ENCODE assay signal across 1 cellular context in the genomic region with DNA sequence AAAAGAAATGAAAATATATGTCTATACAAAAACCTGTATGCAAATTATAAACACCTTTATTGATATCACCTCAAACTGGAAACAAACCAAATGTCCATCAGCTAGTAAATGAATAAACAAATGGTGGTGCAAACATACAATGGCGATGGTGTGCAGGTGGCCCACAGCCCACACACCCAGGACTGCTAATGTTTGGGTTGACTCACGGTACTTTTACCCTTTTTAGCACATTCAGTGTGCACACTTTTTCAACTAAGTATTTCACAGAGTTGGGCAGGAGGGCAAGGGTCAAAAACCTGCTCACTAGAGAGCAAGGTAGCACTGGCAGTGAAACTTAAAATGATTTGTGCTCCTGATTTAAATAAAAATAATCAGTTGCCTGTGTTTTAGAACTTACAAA.
TF ChIP-seq lines count a peak whose summit lies in the region.

No MANE protein-coding gene starts in this region.

TF ChIP-seq in GM12878, 131 proteins besides CTCF, POLR2A, EP300 and RAD21 (continued from another document):
- TF ChIP-seq NR2F1 (conservative IDR thresholded peaks at IDR 0.05) (peak; percentile 92), CEBPB (IDR thresholded peaks at IDR 0.05; ENCODE audit: borderline replicate concordance in 1 of 2, low read depth in 2 of 2, low read length in 2 of 2) (no peak), HDGF (IDR thresholded peaks at IDR 0.05) (no peak), POU2F2 (IDR thresholded peaks at IDR 0.05; ENCODE audit: borderline replicate concordance, low read depth, low read length) (no peak), SIN3A (IDR thresholded peaks at IDR 0.05; ENCODE audit: low read depth, low read length) (no peak), MXI1 (IDR thresholded peaks at IDR 0.05; ENCODE audit: low read depth, low read length) (no peak), NR2C2 (IDR thresholded peaks at IDR 0.05; ENCODE audit: borderline replicate concordance, control insufficient read depth, insufficient read length, low read depth) (no peak), CREM (IDR thresholded peaks at IDR 0.05; ENCODE audit: low read depth) (no peak), KAT2A (conservative IDR thresholded peaks at IDR 0.05; ENCODE audit: control insufficient read depth, low read depth, low read length) (no peak), NR2C1 (IDR thresholded peaks at IDR 0.05) (peak; percentile 68), CBX5 (IDR thresholded peaks at IDR 0.05; ENCODE audit: low read depth) (no peak), POLR2AphosphoS2 (IDR thresholded peaks at IDR 0.05; ENCODE audit: low read depth, low read length) (no peak), DPF2 (IDR thresholded peaks at IDR 0.05) (peak; percentile 54; the same call in 1 of the 2 replicates), MEF2A (IDR thresholded peaks at IDR 0.05; ENCODE audit: insufficient read depth, low read depth, low read length) (no peak), RB1 (IDR thresholded peaks at IDR 0.05; ENCODE audit: borderline replicate concordance) (no peak), YBX1 (IDR thresholded peaks at IDR 0.05) (no peak), SPI1 (IDR thresholded peaks at IDR 0.05; ENCODE audit: borderline replicate concordance, insufficient read depth, low read depth, low read length) (no peak), NBN (IDR thresholded peaks at IDR 0.05) (0 out of 2 replicates have a peak, but pooled peaks have one; percentile 26), BACH1 (IDR thresholded peaks at IDR 0.05; ENCODE audit: borderline replicate concordance) (no peak), YY1 (IDR thresholded peaks at IDR 0.05; ENCODE audit: low read depth, low read length) (0 out of 2 replicates have a peak, but pooled peaks have one; percentile 18), RFX5 (IDR thresholded peaks at IDR 0.05; ENCODE audit: low read depth, low read length) (no peak), IRF4 (IDR thresholded peaks at IDR 0.05; ENCODE audit: low read depth, low read length) (no peak), BHLHE40 (IDR thresholded peaks at IDR 0.05; ENCODE audit: borderline replicate concordance in 1 of 2, low read depth in 2 of 2, low read length in 1 of 2) (peak in 1 of 2 experiments; percentile 68; a peak in 3 of 4 replicates), CHD4 (IDR thresholded peaks at IDR 0.05) (no peak), STAT3 (IDR thresholded peaks at IDR 0.05; ENCODE audit: low read depth, low read length) (no peak), NFXL1 (IDR thresholded peaks at IDR 0.05; ENCODE audit: borderline replicate concordance) (no peak)
- TF ChIP-seq, protein P1, sequence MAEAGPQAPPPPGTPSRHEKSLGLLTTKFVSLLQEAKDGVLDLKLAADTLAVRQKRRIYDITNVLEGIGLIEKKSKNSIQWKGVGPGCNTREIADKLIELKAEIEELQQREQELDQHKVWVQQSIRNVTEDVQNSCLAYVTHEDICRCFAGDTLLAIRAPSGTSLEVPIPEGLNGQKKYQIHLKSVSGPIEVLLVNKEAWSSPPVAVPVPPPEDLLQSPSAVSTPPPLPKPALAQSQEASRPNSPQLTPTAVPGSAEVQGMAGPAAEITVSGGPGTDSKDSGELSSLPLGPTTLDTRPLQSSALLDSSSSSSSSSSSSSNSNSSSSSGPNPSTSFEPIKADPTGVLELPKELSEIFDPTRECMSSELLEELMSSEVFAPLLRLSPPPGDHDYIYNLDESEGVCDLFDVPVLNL (IDR thresholded peaks at IDR 0.05; ENCODE audit: low read depth, low read length): no peak
- TF ChIP-seq, protein P2, sequence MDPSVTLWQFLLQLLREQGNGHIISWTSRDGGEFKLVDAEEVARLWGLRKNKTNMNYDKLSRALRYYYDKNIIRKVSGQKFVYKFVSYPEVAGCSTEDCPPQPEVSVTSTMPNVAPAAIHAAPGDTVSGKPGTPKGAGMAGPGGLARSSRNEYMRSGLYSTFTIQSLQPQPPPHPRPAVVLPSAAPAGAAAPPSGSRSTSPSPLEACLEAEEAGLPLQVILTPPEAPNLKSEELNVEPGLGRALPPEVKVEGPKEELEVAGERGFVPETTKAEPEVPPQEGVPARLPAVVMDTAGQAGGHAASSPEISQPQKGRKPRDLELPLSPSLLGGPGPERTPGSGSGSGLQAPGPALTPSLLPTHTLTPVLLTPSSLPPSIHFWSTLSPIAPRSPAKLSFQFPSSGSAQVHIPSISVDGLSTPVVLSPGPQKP (IDR thresholded peaks at IDR 0.05; ENCODE audit: low read depth, low read length): no peak
- TF ChIP-seq, protein P3, sequence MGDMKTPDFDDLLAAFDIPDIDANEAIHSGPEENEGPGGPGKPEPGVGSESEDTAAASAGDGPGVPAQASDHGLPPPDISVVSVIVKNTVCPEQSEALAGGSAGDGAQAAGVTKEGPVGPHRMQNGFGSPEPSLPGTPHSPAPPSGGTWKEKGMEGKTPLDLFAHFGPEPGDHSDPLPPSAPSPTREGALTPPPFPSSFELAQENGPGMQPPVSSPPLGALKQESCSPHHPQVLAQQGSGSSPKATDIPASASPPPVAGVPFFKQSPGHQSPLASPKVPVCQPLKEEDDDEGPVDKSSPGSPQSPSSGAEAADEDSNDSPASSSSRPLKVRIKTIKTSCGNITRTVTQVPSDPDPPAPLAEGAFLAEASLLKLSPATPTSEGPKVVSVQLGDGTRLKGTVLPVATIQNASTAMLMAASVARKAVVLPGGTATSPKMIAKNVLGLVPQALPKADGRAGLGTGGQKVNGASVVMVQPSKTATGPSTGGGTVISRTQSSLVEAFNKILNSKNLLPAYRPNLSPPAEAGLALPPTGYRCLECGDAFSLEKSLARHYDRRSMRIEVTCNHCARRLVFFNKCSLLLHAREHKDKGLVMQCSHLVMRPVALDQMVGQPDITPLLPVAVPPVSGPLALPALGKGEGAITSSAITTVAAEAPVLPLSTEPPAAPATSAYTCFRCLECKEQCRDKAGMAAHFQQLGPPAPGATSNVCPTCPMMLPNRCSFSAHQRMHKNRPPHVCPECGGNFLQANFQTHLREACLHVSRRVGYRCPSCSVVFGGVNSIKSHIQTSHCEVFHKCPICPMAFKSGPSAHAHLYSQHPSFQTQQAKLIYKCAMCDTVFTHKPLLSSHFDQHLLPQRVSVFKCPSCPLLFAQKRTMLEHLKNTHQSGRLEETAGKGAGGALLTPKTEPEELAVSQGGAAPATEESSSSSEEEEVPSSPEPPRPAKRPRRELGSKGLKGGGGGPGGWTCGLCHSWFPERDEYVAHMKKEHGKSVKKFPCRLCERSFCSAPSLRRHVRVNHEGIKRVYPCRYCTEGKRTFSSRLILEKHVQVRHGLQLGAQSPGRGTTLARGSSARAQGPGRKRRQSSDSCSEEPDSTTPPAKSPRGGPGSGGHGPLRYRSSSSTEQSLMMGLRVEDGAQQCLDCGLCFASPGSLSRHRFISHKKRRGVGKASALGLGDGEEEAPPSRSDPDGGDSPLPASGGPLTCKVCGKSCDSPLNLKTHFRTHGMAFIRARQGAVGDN (IDR thresholded peaks at IDR 0.05): peak; percentile 42; the same call in 1 of the 2 replicates
- TF ChIP-seq, protein P4, sequence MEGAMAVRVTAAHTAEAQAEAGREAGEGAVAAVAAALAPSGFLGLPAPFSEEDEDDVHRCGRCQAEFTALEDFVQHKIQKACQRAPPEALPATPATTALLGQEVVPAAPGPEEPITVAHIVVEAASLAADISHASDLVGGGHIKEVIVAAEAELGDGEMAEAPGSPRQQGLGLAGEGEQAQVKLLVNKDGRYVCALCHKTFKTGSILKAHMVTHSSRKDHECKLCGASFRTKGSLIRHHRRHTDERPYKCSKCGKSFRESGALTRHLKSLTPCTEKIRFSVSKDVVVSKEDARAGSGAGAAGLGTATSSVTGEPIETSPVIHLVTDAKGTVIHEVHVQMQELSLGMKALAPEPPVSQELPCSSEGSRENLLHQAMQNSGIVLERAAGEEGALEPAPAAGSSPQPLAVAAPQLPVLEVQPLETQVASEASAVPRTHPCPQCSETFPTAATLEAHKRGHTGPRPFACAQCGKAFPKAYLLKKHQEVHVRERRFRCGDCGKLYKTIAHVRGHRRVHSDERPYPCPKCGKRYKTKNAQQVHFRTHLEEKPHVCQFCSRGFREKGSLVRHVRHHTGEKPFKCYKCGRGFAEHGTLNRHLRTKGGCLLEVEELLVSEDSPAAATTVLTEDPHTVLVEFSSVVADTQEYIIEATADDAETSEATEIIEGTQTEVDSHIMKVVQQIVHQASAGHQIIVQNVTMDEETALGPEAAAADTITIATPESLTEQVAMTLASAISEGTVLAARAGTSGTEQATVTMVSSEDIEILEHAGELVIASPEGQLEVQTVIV (IDR thresholded peaks at IDR 0.05; ENCODE audit: borderline replicate concordance, partially characterized antibody): no peak
